Comparison of ENCODE assay signal across 9 cellular contexts in genomic region chr10:119333146-119333792, GRCh38.
DNase-seq lines count a peak whose midpoint lies in the region; ATAC-seq and TF ChIP-seq lines count a peak whose summit lies in the region.
"Had no signal": no experiment of that assay in that cellular context is flagged by ENCODE, and none has a peak within 500 bp of the region (broad histone marks: within the 10 kb centered on the region; RNA-seq: fewer than 3 reads in every experiment).

No MANE protein-coding gene starts in this region.

- H2BK5ac ChIP-seq in IMR-90 (ENCODE audit: low read depth, low read length, poor library complexity, severe bottlenecking) = no peak overlapping the region

- intact Hi-C loops in IMR-90 (cut with micrococcal nuclease) = no loop called here
- intact Hi-C loops in activated CD4-positive, alpha-beta T cell treated with anti-CD3 and anti-CD28 coated beads for 36 hours (cut with DNase I, micrococcal nuclease) = loop anchor here in 1 of 2 experiments (10.0 kb wide), 1 partner anchor 338 kb away; no protein-coding TSS in a partner anchor
- intact Hi-C loops in ascending aorta (cut with DNase I) = no loop called here

- H3K4me3 Mint-ChIP-seq in activated CD4-positive, alpha-beta T cell treated with anti-CD3 and anti-CD28 coated beads for 36 hours = no peak overlapping the region

- H3K4me1 ChIP-seq in IMR-90 (ENCODE audit: control insufficient read depth, insufficient read depth, low read length) = peaks cover 24% of the 10 kb centered on the region
- H3K4me1 ChIP-seq in ascending aorta = peaks cover 4 to 14% of the 10 kb centered on the region in 2 donors

- no peak for TF ChIP-seq POLR2A in IMR-90 (IDR thresholded peaks at IDR 0.05; ENCODE audit: low read depth, low read length)

- H3K4me2 ChIP-seq in IMR-90 (ENCODE audit: low read depth, low read length) = no peak overlapping the region

- no peaks in the 10 kb centered on the region for H3K27me3 Mint-ChIP-seq in activated CD4-positive, alpha-beta T cell treated with anti-CD3 and anti-CD28 coated beads for 36 hours

- dilution Hi-C loops in IMR-90 (cut with HindIII; ENCODE audit: low sequenced_read_pairs, unreplicated experiment) = no loop called here

- H4K20me1 ChIP-seq in IMR-90 (ENCODE audit: insufficient read depth, low read length) = peaks cover 50% of the 10 kb centered on the region

- in situ Hi-C loops in IMR-90 (cut with MboI; ENCODE audit: low sequenced_read_pairs) = no loop called here

- H3K9me1 ChIP-seq in IMR-90 (ENCODE audit: insufficient read depth, low read length) = peaks cover 23% of the 10 kb centered on the region

- peak; percentile 70 for DNase-seq in IMR-90
- peak; percentile 75 for DNase-seq in activated CD4-positive, alpha-beta T cell treated with anti-CD3 and anti-CD28 coated beads for 36 hours
- DNase-seq in dermis blood vessel endothelial cell = peak; percentile 47
- DNase-seq in stimulated activated CD4-positive, alpha-beta T cell treated with anti-CD3 and anti-CD28 coated beads, Interleukin-4, amount 100 ng/mL, for 4 hours = peak; percentile 40 to 79
- no peak for DNase-seq in COR-L47 (lab: John Stamatoyannopoulos, UW)
- no peak for DNase-seq in NCI-H1436 (lab: John Stamatoyannopoulos, UW)
- DNase-seq in ascending aorta (ENCODE audit: low spot score in 2 of 2) = no peak
- no peak for DNase-seq in NCI-H2196 (lab: John Stamatoyannopoulos, UW; ENCODE audit: unreplicated experiment)
- DNase-seq: lower lobe of right lung had no signal

- no peak overlapping the region for H3K23ac ChIP-seq in IMR-90 (ENCODE audit: low read depth, low read length)

- H3K14ac ChIP-seq in IMR-90 (replicated peaks; ENCODE audit: low read depth, low read length) = no peak overlapping the region

- no peak overlapping the region; the same call in 1 of the 2 replicates for H4K91ac ChIP-seq in IMR-90 (ENCODE audit: insufficient read depth, low read depth, low read length)

- ATAC-seq in IMR-90 (ENCODE audit: low read depth) = no peak
- peak; percentile 99 for ATAC-seq in activated CD4-positive, alpha-beta T cell treated with anti-CD3 and anti-CD28 coated beads for 36 hours

- H3K79me1 ChIP-seq in IMR-90 (ENCODE audit: low read depth in 1 of 2, low read length in 2 of 2) = peaks cover 31 to 67% of the 10 kb centered on the region in 2 experiments

- no peak overlapping the region for H3K4ac ChIP-seq in IMR-90 (ENCODE audit: low read depth, low read length)

- TF ChIP-seq CTCF in IMR-90 (conservative IDR thresholded peaks at IDR 0.05; ENCODE audit: low read depth, low read length) = no peak
- no peak for TF ChIP-seq CTCF in ascending aorta (IDR thresholded peaks at IDR 0.05)

- H3K27me3 ChIP-seq in IMR-90 (ENCODE audit: control insufficient read depth, insufficient read depth, low read length) = no peaks in the 10 kb centered on the region
- no peaks in the 10 kb centered on the region for H3K27me3 ChIP-seq in ascending aorta

- peaks cover 12% of the 10 kb centered on the region for H3K36me3 Mint-ChIP-seq in activated CD4-positive, alpha-beta T cell treated with anti-CD3 and anti-CD28 coated beads for 36 hours (ENCODE audit: low read depth)

- H3K9ac ChIP-seq in IMR-90 (ENCODE audit: low read depth, low read length) = no peak overlapping the region

- H3K27ac ChIP-seq in IMR-90 (ENCODE audit: insufficient read depth, low read length) (no peak overlapping the region), ascending aorta (no peak overlapping the region)
- H3K27ac ChIP-seq: lower lobe of right lung had no signal

- H3K4me1 Mint-ChIP-seq in activated CD4-positive, alpha-beta T cell treated with anti-CD3 and anti-CD28 coated beads for 36 hours = peaks cover 11% of the 10 kb centered on the region

- CTCF ChIA-PET in IMR-90 (lab: Yijun Ruan, JAX) = interaction anchor here (1.0 to 1.2 kb wide), 2 partner anchors 35 to 124 kb away, joined by 4 read pairs; no protein-coding TSS in a partner anchor
- CTCF ChIA-PET in activated CD4-positive, alpha-beta T cell treated with anti-CD3 and anti-CD28 coated beads for 36 hours (lab: Charles Lee) = interaction anchor here (0.6 to 1.7 kb wide), 5 partner anchors 10 to 125 kb away, joined by 3 to 5 read pairs (median 3); no protein-coding TSS in a partner anchor

- WGBS in IMR-90 (ENCODE audit: extremely low coverage in 2 of 2, insufficient read length in 1 of 2), 2 experiments = 100% methylated on average over 3 of the region's 8 CpGs; no CpG with 5 or more reads in 1 of the 2 experiments

- H3K36me3 ChIP-seq in IMR-90 (ENCODE audit: control insufficient read depth, insufficient read depth, low read length) (peaks cover 44% of the 10 kb centered on the region), ascending aorta (peaks cover 5 to 6% of the 10 kb centered on the region in 2 donors)

- H3K9me3 ChIP-seq in IMR-90 (ENCODE audit: control insufficient read depth, insufficient read depth, low read length) (no peaks in the 10 kb centered on the region), ascending aorta (no peaks in the 10 kb centered on the region)
- H3K9me3 ChIP-seq: lower lobe of right lung had no signal

- no TSS peak for BruUV-seq in IMR-90 (replicated peaks; lab: Mats Ljungman, UMichigan)

- POLR2A ChIA-PET in IMR-90 (lab: Charles Lee; ENCODE audit: unreplicated experiment) = interaction anchor here (0.6 kb wide), 1 partner anchor 40 kb away, joined by 4 read pairs; no protein-coding TSS in a partner anchor
- POLR2A ChIA-PET in activated CD4-positive, alpha-beta T cell treated with anti-CD3 and anti-CD28 coated beads for 36 hours (lab: Charles Lee) = interaction anchor here (0.6 kb wide), 1 partner anchor 46 kb away, joined by 4 read pairs; no protein-coding TSS in a partner anchor

- peak overlapping the region; percentile 26; the same call in 1 of the 2 replicates for H2AK5ac ChIP-seq in IMR-90 (ENCODE audit: low read depth, low read length)

- no peak overlapping the region for H2BK15ac ChIP-seq in IMR-90 (ENCODE audit: low read depth, low read length)

- no peak overlapping the region for H3K18ac ChIP-seq in IMR-90 (ENCODE audit: low read depth, low read length)

- TF ChIP-seq RAD21 in IMR-90 (IDR thresholded peaks at IDR 0.05; ENCODE audit: low read length) = 0 out of 2 replicates have a peak, but pooled peaks have one; percentile 5

- H2AFZ ChIP-seq in IMR-90 (replicated peaks; ENCODE audit: low read length, poor library complexity) = peak overlapping the region; percentile 8

- H2BK120ac ChIP-seq in IMR-90 (ENCODE audit: low read depth, low read length) = no peak overlapping the region

- no peaks in the 10 kb centered on the region for H3K9me3 Mint-ChIP-seq in activated CD4-positive, alpha-beta T cell treated with anti-CD3 and anti-CD28 coated beads for 36 hours (ENCODE audit: low read depth)

- H3K4me3 ChIP-seq in IMR-90 (ENCODE audit: insufficient read depth, low read depth, low read length) (no peak overlapping the region), ascending aorta (no peak overlapping the region)
- H3K4me3 ChIP-seq: lower lobe of right lung had no signal

- H3K27ac Mint-ChIP-seq in activated CD4-positive, alpha-beta T cell treated with anti-CD3 and anti-CD28 coated beads for 36 hours = no peak overlapping the region

- H4K5ac ChIP-seq in IMR-90 (ENCODE audit: low read depth, low read length) = no peak overlapping the region

- no peak overlapping the region for H2AK9ac ChIP-seq in IMR-90 (replicated peaks; ENCODE audit: low read depth, low read length, poor library complexity)

- no peak overlapping the region for H2BK20ac ChIP-seq in IMR-90 (ENCODE audit: low read depth, low read length)

- no peak overlapping the region for H3K56ac ChIP-seq in IMR-90 (ENCODE audit: extremely low read depth, insufficient read depth, low read length)

- peak overlapping the region in 1 of 2 experiments; percentile 78; a peak in 3 of 4 replicates for H4K8ac ChIP-seq in IMR-90 (ENCODE audit: low read depth in 2 of 2, low read length in 2 of 2)

TF ChIP-seq in IMR-90, 13 proteins besides CTCF, POLR2A, EP300 and RAD21:
- TF ChIP-seq FOS (IDR thresholded peaks at IDR 0.05; ENCODE audit: low read depth, low read length) = no peak
- no peak for TF ChIP-seq MXI1 (IDR thresholded peaks at IDR 0.05; ENCODE audit: borderline replicate concordance, low read depth, low read length)
- 0 out of 2 replicates have a peak, but pooled peaks have one; percentile 10 for TF ChIP-seq BHLHE40 (IDR thresholded peaks at IDR 0.05; ENCODE audit: low read depth, low read length)
- peak; percentile 65 for TF ChIP-seq RCOR1 (IDR thresholded peaks at IDR 0.05; ENCODE audit: insufficient replicate concordance, low read length)
- TF ChIP-seq NFE2L2 (IDR thresholded peaks at IDR 0.05; ENCODE audit: low read depth, low read length) = 0 out of 2 replicates have a peak, but pooled peaks have one; percentile 4
TF ChIP-seq in IMR-90: peak in this region for 3.

Comparison
In these comparisons a context has a peak if more than half of its experiments do, and no peak if none do; other contexts are left out.
1. DNase-seq: peak in IMR-90 (single experiment), activated CD4-positive, alpha-beta T cell treated with anti-CD3 and anti-CD28 coated beads for 36 hours (single experiment), dermis blood vessel endothelial cell (single experiment) and stimulated activated CD4-positive, alpha-beta T cell treated with anti-CD3 and anti-CD28 coated beads, Interleukin-4, amount 100 ng/mL, for 4 hours (2 of 2); none in COR-L47 (single experiment), NCI-H1436 (single experiment), ascending aorta (0 of 2) and NCI-H2196 (single experiment).